18 cellular contexts compared by ENCODE assay signal in the genomic region with DNA sequence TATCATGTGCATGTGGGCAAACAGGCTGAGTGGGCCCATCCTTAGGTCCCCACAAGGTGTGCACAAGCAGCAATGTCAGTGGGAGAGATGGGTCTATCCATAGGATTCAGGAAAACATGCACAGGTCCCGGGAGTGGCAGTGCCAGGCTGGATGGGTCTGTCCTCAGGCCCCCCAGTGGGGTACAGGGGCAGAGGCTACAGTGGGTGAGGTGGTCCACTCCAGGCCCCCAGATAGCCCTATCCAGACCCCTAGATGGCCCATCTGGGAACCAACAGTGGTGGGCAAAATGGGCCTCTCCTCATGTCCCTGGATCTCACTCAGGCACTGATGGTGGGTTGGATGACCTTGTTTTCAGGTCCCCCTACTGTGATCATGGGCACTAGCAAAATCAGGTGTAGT.
"Had no signal": no experiment of that assay in that cellular context is flagged by ENCODE, and none has a peak within 500 bp of the region (broad histone marks: within the 10 kb centered on the region; RNA-seq: fewer than 3 reads in every experiment).

No MANE protein-coding gene starts in this region.

- H3K4me1 ChIP-seq: esophagus muscularis mucosa, foreskin keratinocyte, heart right ventricle, left lung, lower lobe of right lung had no signal

- H3K4me3 ChIP-seq: coronary artery, dorsolateral prefrontal cortex, esophagus muscularis mucosa, heart right ventricle, left lung, lower lobe of right lung, mucosa of descending colon had no signal

- ATAC-seq: foreskin keratinocyte, heart right ventricle, left cardiac atrium, left lung, left ventricle myocardium superior, mucosa of descending colon had no signal

- H3K4me1 Mint-ChIP-seq: mesothelial cell of epicardium had no signal

- H3K4me3 Mint-ChIP-seq: mesothelial cell of epicardium had no signal

- H3K27ac ChIP-seq: coronary artery, dorsolateral prefrontal cortex, esophagus muscularis mucosa, foreskin keratinocyte, heart right ventricle, left lung, lower lobe of right lung had no signal

- H3K36me3 ChIP-seq: esophagus muscularis mucosa, heart right ventricle, left lung, lower lobe of right lung had no signal

- H3K27me3 ChIP-seq: dorsolateral prefrontal cortex, esophagus muscularis mucosa, foreskin keratinocyte, heart right ventricle, left lung had no signal

- DNase-seq: dermis blood vessel endothelial cell; dorsolateral prefrontal cortex; effector CD4-positive, alpha-beta T cell; effector memory CD4-positive, alpha-beta T cell; foreskin keratinocyte; glutamatergic neuron; head of caudate nucleus; heart right ventricle; hippocampal formation; left ventricle myocardium superior; lower lobe of right lung; mesenchymal stem cell had no signal

- H3K27ac Mint-ChIP-seq: mesothelial cell of epicardium had no signal
